Comparison of ENCODE assay signal across 29 cellular contexts in genomic region chr7:120813546-120813945, GRCh38. TPM values are rescaled to one million over a fixed set of nuclear protein-coding genes. Genes with fewer than 3 reads are reported as not detected.
"Had no signal": no experiment of that assay in that cellular context is flagged by ENCODE, and none has a peak within 500 bp of the region (broad histone marks: within the 10 kb centered on the region; RNA-seq: fewer than 3 reads in every experiment).

No MANE protein-coding gene starts in this region.

- H3K4me2 ChIP-seq: neural progenitor cell, smooth muscle cell had no signal

- ATAC-seq: natural killer cell; stimulated activated memory B cell treated with anti-CD40 and anti-IgM and Interleukin-4, amounts not matched to agents 10 μg/mL and 1 μg/mL and 100 μg/mL, for 72 hours; stimulated activated naive CD8-positive, alpha-beta T cell treated with anti-CD3 and anti-CD28 coated beads, Interleukin-15, amount 100 ng/mL, for 72 hours had no signal

- H3K27me3 ChIP-seq: neural progenitor cell, neutrophil, right atrium auricular region, right lobe of liver, tibial nerve, uterus had no signal

- H3K36me3 ChIP-seq: neural progenitor cell, neutrophil, right atrium auricular region, right lobe of liver, tibial nerve, uterus had no signal

- H3K4me1 ChIP-seq: neural progenitor cell, parathyroid adenoma, right lobe of liver, tibial nerve, uterus had no signal

- H3K4me3 Mint-ChIP-seq: immature natural killer cell; mesothelial cell of epicardium; naive B cell; natural killer cell; neural progenitor cell; stimulated activated memory B cell treated with anti-CD40 and anti-IgM and Interleukin-4, amounts not matched to agents 10 μg/mL and 1 μg/mL and 100 μg/mL, for 72 hours; stimulated activated naive CD8-positive, alpha-beta T cell treated with anti-CD3 and anti-CD28 coated beads, Interleukin-15, amount 100 ng/mL, for 72 hours; type B pancreatic cell had no signal

- H3K27ac ChIP-seq: left ventricle myocardium inferior, neural progenitor cell, neutrophil, parathyroid adenoma, right lobe of liver, tibial nerve had no signal

- H3K4me3 ChIP-seq: left ventricle myocardium inferior, lung, neural progenitor cell, right atrium auricular region, right lobe of liver, smooth muscle cell, tibial nerve, uterus had no signal

- H3K27ac Mint-ChIP-seq: immature natural killer cell; mesothelial cell of epicardium; naive B cell; natural killer cell; neural progenitor cell; stimulated activated memory B cell treated with anti-CD40 and anti-IgM and Interleukin-4, amounts not matched to agents 10 μg/mL and 1 μg/mL and 100 μg/mL, for 72 hours; stimulated activated naive CD8-positive, alpha-beta T cell treated with anti-CD3 and anti-CD28 coated beads, Interleukin-15, amount 100 ng/mL, for 72 hours; type B pancreatic cell had no signal

- DNase-seq: hypothalamus; immature natural killer cell; islet precursor cell; left ventricle myocardium inferior; mesendoderm; naive B cell; natural killer cell; nephron progenitor cell; occipital lobe; right lobe of liver; stimulated activated CD4-positive, alpha-beta T cell treated with anti-CD3 and anti-CD28 coated beads, Interleukin-1b, Interleukin-23, amount 100 ng/mL, for 48 hours; stimulated activated CD4-positive, alpha-beta T cell treated with anti-CD3 and anti-CD28 coated beads, Interleukin-2, amount 100 ng/mL, for 48 hours; stimulated activated CD4-positive, alpha-beta T cell treated with anti-CD3 and anti-CD28 coated beads, Interleukin-4, amount 100 ng/mL, for 4 hours; stimulated activated CD8-positive, alpha-beta memory T cell treated with anti-CD3 and anti-CD28 coated beads, Interleukin-4, amount 100 ng/mL, for 48 hours; stimulated activated naive CD4-positive, alpha-beta T cell treated with Interleukin-2 at 50 U/mL for 16 hours; stimulated activated naive CD8-positive, alpha-beta T cell treated with anti-CD3 and anti-CD28 coated beads, Interleukin-15, amount 100 ng/mL, for 72 hours; substantia nigra; uterus had no signal

- H3K79me2 ChIP-seq: parathyroid adenoma had no signal

- H3K4me1 Mint-ChIP-seq: immature natural killer cell; naive B cell; natural killer cell; neural progenitor cell; stimulated activated memory B cell treated with anti-CD40 and anti-IgM and Interleukin-4, amounts not matched to agents 10 μg/mL and 1 μg/mL and 100 μg/mL, for 72 hours; stimulated activated naive CD8-positive, alpha-beta T cell treated with anti-CD3 and anti-CD28 coated beads, Interleukin-15, amount 100 ng/mL, for 72 hours had no signal

- H3K9me3 ChIP-seq: left ventricle myocardium inferior, neutrophil, right atrium auricular region, right lobe of liver, tibial nerve, uterus had no signal

- H3K36me3 Mint-ChIP-seq: immature natural killer cell; naive B cell; natural killer cell; stimulated activated memory B cell treated with anti-CD40 and anti-IgM and Interleukin-4, amounts not matched to agents 10 μg/mL and 1 μg/mL and 100 μg/mL, for 72 hours had no signal

- H3K27me3 Mint-ChIP-seq: type B pancreatic cell had no signal

- H3K9ac ChIP-seq: neural progenitor cell, parathyroid adenoma had no signal

- H3K9me3 Mint-ChIP-seq: naive B cell; natural killer cell; neural progenitor cell; stimulated activated memory B cell treated with anti-CD40 and anti-IgM and Interleukin-4, amounts not matched to agents 10 μg/mL and 1 μg/mL and 100 μg/mL, for 72 hours; stimulated activated naive CD8-positive, alpha-beta T cell treated with anti-CD3 and anti-CD28 coated beads, Interleukin-15, amount 100 ng/mL, for 72 hours; type B pancreatic cell had no signal

- H2AFZ ChIP-seq: neural progenitor cell, parathyroid adenoma had no signal

RNA-seq across cellular contexts. Expression of gene TSPAN12, which starts 44.4 kb away (rescaled TPM):
- total RNA-seq: mononuclear cell, natural killer cell had no signal
